Comparison of ENCODE assay signal across 8 cellular contexts in genomic region chr17:46002311-46002972, GRCh38. TPM values are rescaled to one million over a fixed set of nuclear protein-coding genes. Genes with fewer than 3 reads are reported as not detected.
A peak's percentile ranks its signal among the peaks of the same experiment; 100 is the strongest.
DNase-seq lines count a peak whose midpoint lies in the region; ATAC-seq and TF ChIP-seq lines count a peak whose summit lies in the region.

No MANE protein-coding gene starts in this region.

- RAD21 ChIA-PET in HCT116 (lab: Charles Lee; ENCODE audit: low non-redundant PET in 1 of 2, low total read pairs in 2 of 2, uncharacterized antibody in 2 of 2, unreplicated experiment in 2 of 2), result interaction anchor here in 1 of 2 experiments (0.7 kb wide), 1 partner anchor 42 kb away, joined by 3 read pairs; no protein-coding TSS in a partner anchor

- no TSS peak for BruUV-seq in HCT116 (replicated peaks; lab: Mats Ljungman, UMichigan)

- no peak overlapping the region for H3K9ac ChIP-seq in HCT116 (ENCODE audit: low read length)

- no peak overlapping the region for H3K27ac ChIP-seq in HCT116 (ENCODE audit: low read depth, low read length)
- no peak overlapping the region for H3K27ac ChIP-seq in coronary artery
- no peak overlapping the region for H3K27ac ChIP-seq in right lobe of liver

- H3K36me3 ChIP-seq in HCT116 (ENCODE audit: control insufficient read depth in 1 of 2, insufficient read depth in 2 of 2, low read length in 2 of 2), result no peaks in the 10 kb centered on the region
- H3K36me3 ChIP-seq in right lobe of liver, result no peaks in the 10 kb centered on the region

- no peak overlapping the region for H2AFZ ChIP-seq in HCT116 (ENCODE audit: low read depth, low read length, poor library complexity, severe bottlenecking)

- ATAC-seq in HCT116 (peak; percentile 95), right lobe of liver (peak; percentile 85 to 93 (median 90)), GM19467 (IDR thresholded peaks at IDR 0.05; ENCODE audit: unreplicated experiment) (no peak)

- CTCF ChIA-PET in HCT116 (lab: Charles Lee), result interaction anchor here (1.5 to 2.7 kb wide), 4 partner anchors 42 to 284 kb away, joined by 3 to 11 read pairs (median 6); no protein-coding TSS in a partner anchor
- CTCF ChIA-PET in activated CD4-positive, alpha-beta T cell treated with anti-CD3 and anti-CD28 coated beads, Interleukin-2, amount 10 ng/mL, durations not matched to agents 7 days and 5 days (lab: Charles Lee), result interaction anchor here (0.7 to 2.9 kb wide), 11 partner anchors 9 to 211 kb away, joined by 3 to 11 read pairs (median 4); partner anchors contain the start of gene KANSL1

- no peaks in the 10 kb centered on the region for H3K9me2 ChIP-seq in HCT116 (ENCODE audit: insufficient read depth)

- DNase-seq in CD1c-positive myeloid dendritic cell (ENCODE audit: extremely low spot score), result peak; percentile 78
- DNase-seq in HCT116 (ENCODE audit: low read depth, low spot score), result peak; percentile 43
- peak; percentile 89 for DNase-seq in NCI-H510A treated with DMSO at 0.1 percent for 48 hours (lab: John Stamatoyannopoulos, UW)
- peak; percentile 79 for DNase-seq in activated CD4-positive, alpha-beta T cell treated with anti-CD3 and anti-CD28 coated beads, Interleukin-2, amount 10 ng/mL, durations not matched to agents 7 days and 5 days
- no peak for DNase-seq in coronary artery (ENCODE audit: low spot score)
- peak; percentile 64 to 69 (median 66) for DNase-seq in right lobe of liver
- DNase-seq in stimulated activated CD4-positive, alpha-beta T cell treated with anti-CD3 and anti-CD28 coated beads, TNF-alpha, amount 100 ng/mL, for 48 hours (ENCODE audit: low read depth in 3 of 3), result peak; percentile 41 to 53 (median 42)

- 25% methylated on average over 4 of the region's 8 CpGs for WGBS in right lobe of liver (ENCODE audit: insufficient coverage, low coverage, low lambda C conversion rate, missing lambda C conversion rate)

- no peak overlapping the region for H3K4me2 ChIP-seq in HCT116 (ENCODE audit: low read length)

- peak; percentile 90 to 99 (median 92) for TF ChIP-seq CTCF in HCT116 (IDR thresholded peaks at IDR 0.05 in 2 of 3, conservative IDR thresholded peaks at IDR 0.05 in 1 of 3; ENCODE audit: borderline replicate concordance in 1 of 3, insufficient read depth in 1 of 3, low read depth in 2 of 3, low read length in 2 of 3)
- peak; percentile 98 for TF ChIP-seq CTCF in coronary artery (IDR thresholded peaks at IDR 0.05)
- peak; percentile 93 to 97 (median 96) for TF ChIP-seq CTCF in right lobe of liver (IDR thresholded peaks at IDR 0.05)

- TF ChIP-seq POLR2A in HCT116 (IDR thresholded peaks at IDR 0.05; ENCODE audit: borderline replicate concordance, extremely low read depth, insufficient read depth, insufficient read length) (no peak), right lobe of liver (IDR thresholded peaks at IDR 0.05) (no peak)

- intact Hi-C loops in HCT116 (cut with micrococcal nuclease), result loop anchor here (1.0 to 5.0 kb wide), 4 partner anchors 190 to 835 kb away; partner anchors contain the start of gene KANSL1
- intact Hi-C loops in right lobe of liver (cut with DNase I), result loop anchor here in 1 of 2 donors (10.0 kb wide), 1 partner anchor 212 kb away; no protein-coding TSS in a partner anchor

- no peak overlapping the region for H3K4me3 Mint-ChIP-seq in activated CD4-positive, alpha-beta T cell treated with anti-CD3 and anti-CD28 coated beads, Interleukin-2, amount 10 ng/mL, durations not matched to agents 7 days and 5 days

- H3K27me3 ChIP-seq in HCT116 (ENCODE audit: insufficient read depth, low read length) (no peaks in the 10 kb centered on the region), right lobe of liver (no peaks in the 10 kb centered on the region)

- H3K79me2 ChIP-seq in HCT116 (ENCODE audit: insufficient read depth, low read length), result no peaks in the 10 kb centered on the region

- no peaks in the 10 kb centered on the region for H3K9me3 ChIP-seq in HCT116 (ENCODE audit: control insufficient read depth in 1 of 2, insufficient read depth in 1 of 2, low read depth in 1 of 2, low read length in 2 of 2)
- H3K9me3 ChIP-seq in right lobe of liver, result no peaks in the 10 kb centered on the region

- H3K4me3 ChIP-seq in HCT116 (replicated peaks in 1 of 2; ENCODE audit: low read depth in 1 of 2, low read length in 2 of 2), result no peak overlapping the region
- H3K4me3 ChIP-seq in coronary artery, result no peak overlapping the region
- H3K4me3 ChIP-seq in right lobe of liver, result no peak overlapping the region

- H3K4me1 Mint-ChIP-seq in activated CD4-positive, alpha-beta T cell treated with anti-CD3 and anti-CD28 coated beads, Interleukin-2, amount 10 ng/mL, durations not matched to agents 7 days and 5 days, result peaks cover 6% of the 10 kb centered on the region

- POLR2A ChIA-PET in HCT116 (lab: Charles Lee), result no interaction called here
- POLR2A ChIA-PET in activated CD4-positive, alpha-beta T cell treated with anti-CD3 and anti-CD28 coated beads, Interleukin-2, amount 10 ng/mL, durations not matched to agents 7 days and 5 days (lab: Charles Lee), result no interaction called here

- TF ChIP-seq RAD21 in HCT116 (IDR thresholded peaks at IDR 0.05; ENCODE audit: low read depth), result peak; percentile 96

- no peaks in the 10 kb centered on the region for H3K36me3 Mint-ChIP-seq in activated CD4-positive, alpha-beta T cell treated with anti-CD3 and anti-CD28 coated beads, Interleukin-2, amount 10 ng/mL, durations not matched to agents 7 days and 5 days (ENCODE audit: low read depth)

- peaks cover 3% of the 10 kb centered on the region for H3K27me3 Mint-ChIP-seq in activated CD4-positive, alpha-beta T cell treated with anti-CD3 and anti-CD28 coated beads, Interleukin-2, amount 10 ng/mL, durations not matched to agents 7 days and 5 days

- no peak overlapping the region for H3K27ac Mint-ChIP-seq in activated CD4-positive, alpha-beta T cell treated with anti-CD3 and anti-CD28 coated beads, Interleukin-2, amount 10 ng/mL, durations not matched to agents 7 days and 5 days

- H3K4me1 ChIP-seq in HCT116 (ENCODE audit: control insufficient read depth in 1 of 2, insufficient read depth in 2 of 2, low read length in 2 of 2) (0 out of 4 replicates have a peak, but pooled peaks cover 0 to 4% of the 10 kb centered on the region in 2 experiments), right lobe of liver (peaks cover 0 to 14% (median 3%) of the 10 kb centered on the region in 4 donors)

- no peaks in the 10 kb centered on the region for H3K9me3 Mint-ChIP-seq in activated CD4-positive, alpha-beta T cell treated with anti-CD3 and anti-CD28 coated beads, Interleukin-2, amount 10 ng/mL, durations not matched to agents 7 days and 5 days

- H4K20me1 ChIP-seq in HCT116 (ENCODE audit: insufficient read depth), result no peaks in the 10 kb centered on the region

TF ChIP-seq in HCT116, 20 proteins besides CTCF, POLR2A, EP300 and RAD21:
- TF ChIP-seq EZH2phosphoT487 (IDR thresholded peaks at IDR 0.05; ENCODE audit: borderline replicate concordance) (no peak), YY1 (IDR thresholded peaks at IDR 0.05; ENCODE audit: extremely low read depth, insufficient replicate concordance, low read depth, low read length) (no peak), TCF7L2 (IDR thresholded peaks at IDR 0.05; ENCODE audit: borderline replicate concordance, extremely low read depth, insufficient read depth, insufficient read length) (no peak), SRF (IDR thresholded peaks at IDR 0.05; ENCODE audit: low read depth) (no peak), POLR2AphosphoS5 (IDR thresholded peaks at IDR 0.05; ENCODE audit: low read depth, low read length) (no peak), CBX3 (IDR thresholded peaks at IDR 0.05; ENCODE audit: low read depth) (no peak), FOSL1 (IDR thresholded peaks at IDR 0.05; ENCODE audit: low read depth) (no peak), REST (IDR thresholded peaks at IDR 0.05; ENCODE audit: low read depth) (no peak), CEBPB (IDR thresholded peaks at IDR 0.05; ENCODE audit: low read depth) (no peak), JUND (IDR thresholded peaks at IDR 0.05) (no peak), ZFX (IDR thresholded peaks at IDR 0.05) (no peak)
- TF ChIP-seq, protein P1, sequence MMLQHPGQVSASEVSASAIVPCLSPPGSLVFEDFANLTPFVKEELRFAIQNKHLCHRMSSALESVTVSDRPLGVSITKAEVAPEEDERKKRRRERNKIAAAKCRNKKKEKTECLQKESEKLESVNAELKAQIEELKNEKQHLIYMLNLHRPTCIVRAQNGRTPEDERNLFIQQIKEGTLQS (IDR thresholded peaks at IDR 0.05), result no peak

RNA-seq across cellular contexts. Expression of gene STH, which starts 3.4 kb away (rescaled TPM):
- not detected for total RNA-seq in HCT116 (2021; ENCODE audit: unreplicated experiment)
- polyA plus RNA-seq in HCT116 (2012), result 0.20 TPM in 1 of 2 replicates, not detected in the other
- total RNA-seq in activated CD4-positive, alpha-beta T cell treated with anti-CD3 and anti-CD28 coated beads, Interleukin-2, amount 10 ng/mL, durations not matched to agents 7 days and 5 days, result not detected
- total RNA-seq in right lobe of liver, result not detected
